In genomic region chr17:31391496-31391949, GRCh38 we compare ENCODE assay signal across 9 cellular contexts. TPM values are rescaled to one million over a fixed set of nuclear protein-coding genes. Genes with fewer than 3 reads are reported as not detected.
DNase-seq lines count a peak whose midpoint lies in the region; ATAC-seq and TF ChIP-seq lines count a peak whose summit lies in the region.
"Had no signal": no experiment of that assay in that cellular context is flagged by ENCODE, and none has a peak within 500 bp of the region (broad histone marks: within the 10 kb centered on the region; RNA-seq: fewer than 3 reads in every experiment).

Gene RAB11FIP4, plus strand, starts transcription at chr17:31391675. Its CDS starts 178 bp downstream, at chr17:31391853.

- H3F3A ChIP-seq in PC-9 (ENCODE audit: insufficient read depth, low read depth) (no peaks in the 10 kb centered on the region), PC-3 (ENCODE audit: low read length, unreplicated experiment) (no peaks in the 10 kb centered on the region)

- H3K4me1 ChIP-seq in PC-9 (replicated peaks; ENCODE audit: insufficient read depth): no peaks in the 10 kb centered on the region
- H3K4me1 ChIP-seq in ectodermal cell (ENCODE audit: control insufficient read depth, insufficient read depth, low read length): peaks cover 12% of the 10 kb centered on the region
- H3K4me1 ChIP-seq in mononuclear cell (ENCODE audit: insufficient read depth, low read length): peaks cover 9% of the 10 kb centered on the region
- H3K4me1 ChIP-seq in uterus: peaks cover 0 to 10% of the 10 kb centered on the region in 2 donors
- H3K4me1 ChIP-seq in PC-3 (ENCODE audit: insufficient read depth, low read length): no peaks in the 10 kb centered on the region

- POLR2A ChIA-PET in PC-9 (lab: Charles Lee; ENCODE audit: unreplicated experiment): no interaction called here
- POLR2A ChIA-PET in PC-3 (lab: Charles Lee; ENCODE audit: unreplicated experiment): no interaction called here

- WGBS in ectodermal cell, 2 experiments: 0% methylated on average over 55 to 58 of the region's 69 CpGs

- H2AFZ ChIP-seq in PC-9 (no peak within 1 kb of the TSS), PC-3 (ENCODE audit: low read length) (no peak within 1 kb of the TSS)

- H3K9ac ChIP-seq in PC-3 (ENCODE audit: low read length): no peak within 1 kb of the TSS

- DNase-seq in G401 (ENCODE audit: low spot score) (peak; percentile 63), PC-9 (no peak), uterus (no peak), PC-3 (no peak), NOMO-1 (lab: John Stamatoyannopoulos, UW; ENCODE audit: unreplicated experiment in 2 of 2) (no peak)

- TF ChIP-seq POLR2A in uterus (IDR thresholded peaks at IDR 0.05): no peak

- no peaks in the 10 kb centered on the region for H4K20me1 ChIP-seq in PC-9 (ENCODE audit: insufficient read depth)
- no peaks in the 10 kb centered on the region for H4K20me1 ChIP-seq in PC-3 (ENCODE audit: low read length)

- no peak; the same call in 1 of the 2 replicates for ATAC-seq in PC-3
- ATAC-seq in HG03521 (IDR thresholded peaks at IDR 0.05; ENCODE audit: unreplicated experiment): no peak

- H3K4me2 ChIP-seq in PC-9 (no peak within 1 kb of the TSS), PC-3 (ENCODE audit: low read length) (no peak within 1 kb of the TSS)

- TF ChIP-seq CTCF in PC-9 (conservative IDR thresholded peaks at IDR 0.05): no peak
- TF ChIP-seq CTCF in uterus (IDR thresholded peaks at IDR 0.05): no peak
- no peak for TF ChIP-seq CTCF in PC-3 (conservative IDR thresholded peaks at IDR 0.05; ENCODE audit: low read depth, low read length)

- H3K79me2 ChIP-seq in PC-9 (ENCODE audit: low read depth) (no peaks in the 10 kb centered on the region), PC-3 (ENCODE audit: low read length) (no peaks in the 10 kb centered on the region)

- in situ Hi-C loops in G401 (cut with HindIII; ENCODE audit: low sequenced_read_pairs): no loop called here

- BruUV-seq in PC-9 (replicated peaks; lab: Mats Ljungman, UMichigan) (no TSS peak), PC-3 (replicated peaks; lab: Mats Ljungman, UMichigan) (no TSS peak)

- H3K36me3 ChIP-seq in PC-9 (ENCODE audit: low read depth): no peaks in the 10 kb centered on the region
- no peaks in the 10 kb centered on the region for H3K36me3 ChIP-seq in ectodermal cell (ENCODE audit: control insufficient read depth, insufficient read depth, low read length)
- H3K36me3 ChIP-seq in uterus: no peaks in the 10 kb centered on the region
- no peaks in the 10 kb centered on the region for H3K36me3 ChIP-seq in PC-3 (ENCODE audit: low read depth, low read length)
- H3K36me3 ChIP-seq: neutrophil had no signal

- H3K27ac ChIP-seq in PC-9 (no peak within 1 kb of the TSS), ectodermal cell (ENCODE audit: insufficient read depth, low read depth, low read length, poor library complexity, severe bottlenecking) (no peak within 1 kb of the TSS), uterus (no peak within 1 kb of the TSS), PC-3 (ENCODE audit: low read length) (no peak within 1 kb of the TSS)
- H3K27ac ChIP-seq: neutrophil had no signal

- CTCF ChIA-PET in PC-9 (lab: Charles Lee) (no interaction called here), PC-3 (lab: Charles Lee) (no interaction called here)

- H3K27me3 ChIP-seq in PC-9 (ENCODE audit: insufficient read depth, low read depth) (no peaks in the 10 kb centered on the region), ectodermal cell (ENCODE audit: control insufficient read depth, insufficient read depth, low read length, poor library complexity, severe bottlenecking) (peaks cover 49% of the 10 kb centered on the region), mononuclear cell (ENCODE audit: insufficient read depth, low read length) (peaks cover 52% of the 10 kb centered on the region), uterus (no peaks in the 10 kb centered on the region), PC-3 (ENCODE audit: low read length) (no peaks in the 10 kb centered on the region; the same call in 1 of the 2 replicates)

- no peak within 1 kb of the TSS for H3K4me3 ChIP-seq in PC-9
- peak within 1 kb of the TSS; percentile 33 for H3K4me3 ChIP-seq in ectodermal cell (ENCODE audit: insufficient read depth, low read depth, low read length)
- H3K4me3 ChIP-seq in mononuclear cell (ENCODE audit: low read length): no peak within 1 kb of the TSS
- H3K4me3 ChIP-seq in uterus: peak within 1 kb of the TSS; percentile 21 to 34
- H3K4me3 ChIP-seq in PC-3 (ENCODE audit: low read length): no peak within 1 kb of the TSS

- H3K9me3 ChIP-seq in PC-9 (ENCODE audit: insufficient read depth, low read depth): no peaks in the 10 kb centered on the region
- no peaks in the 10 kb centered on the region for H3K9me3 ChIP-seq in ectodermal cell (ENCODE audit: control insufficient read depth, low read length)
- no peaks in the 10 kb centered on the region for H3K9me3 ChIP-seq in mononuclear cell (ENCODE audit: low read depth, low read length)
- no peaks in the 10 kb centered on the region for H3K9me3 ChIP-seq in uterus
- H3K9me3 ChIP-seq in PC-3 (ENCODE audit: low read length): no peaks in the 10 kb centered on the region
- H3K9me3 ChIP-seq: neutrophil had no signal

- no peaks in the 10 kb centered on the region for H3K9me2 ChIP-seq in PC-9 (ENCODE audit: insufficient read depth)
- no peaks in the 10 kb centered on the region for H3K9me2 ChIP-seq in PC-3 (replicated peaks; ENCODE audit: low read length)

- intact Hi-C loops in PC-9 (cut with micrococcal nuclease; ENCODE audit: unreplicated experiment): no loop called here
- intact Hi-C loops in uterus (cut with DNase I; ENCODE audit: low total_unique reads): no loop called here
- intact Hi-C loops in PC-3 (cut with micrococcal nuclease): no loop called here

RNA-seq across cellular contexts. Expression of gene RAB11FIP4, which starts in this region (rescaled TPM):
- 29.4 and 34.1 TPM in 2 replicates for total RNA-seq in G401 (2014; rRNA removed; shearing (Covaris generic))
- total RNA-seq in PC-9 (2021) (22.9 and 28.6 TPM in 2 replicates), mononuclear cell (48.0 TPM), uterus (10 to 100 TPM in 1 of 4 donors, 1 to 10 TPM in 1, not detected in 2; 7.2 to 12.0 TPM), PC-3 (2014; rRNA removed) (4.2 and 4.5 TPM in 2 replicates)
- polyA plus RNA-seq in ectodermal cell (2013, experiment 1 of 4): 21.8 TPM
- polyA plus RNA-seq in ectodermal cell (2013, experiment 2 of 4): 25.6 TPM
- polyA plus RNA-seq in ectodermal cell (2013, experiment 3 of 4): 14.1 TPM
- polyA plus RNA-seq in ectodermal cell (2013, experiment 4 of 4): 16.6 TPM

Comparison
In these comparisons a context has a peak if more than half of its experiments do, and no peak if none do; other contexts are left out.
1. H3K4me3 ChIP-seq: peak in ectodermal cell (single experiment) and uterus (2 of 2); none in PC-9 (single experiment), mononuclear cell (single experiment) and PC-3 (single experiment).